ENCODE assay signal across 20 cellular contexts in genomic region chr3:5798809-5799208, GRCh38.
A peak's percentile ranks its signal among the peaks of the same experiment; 100 is the strongest.
DNase-seq lines count a peak whose midpoint lies in the region; ATAC-seq, FAIRE-seq and TF ChIP-seq lines count a peak whose summit lies in the region.
"Had no signal": no experiment of that assay in that cellular context is flagged by ENCODE, and none has a peak within 500 bp of the region (broad histone marks: within the 10 kb centered on the region; RNA-seq: fewer than 3 reads in every experiment).

No MANE protein-coding gene starts in this region.

- peaks cover 14% of the 10 kb centered on the region for H3K4me1 ChIP-seq in A549
- H3K4me1 ChIP-seq in SJSA1 (replicated peaks): peaks cover 16% of the 10 kb centered on the region
- H3K4me1 ChIP-seq: BLaER1 treated with 17β-estradiol and CSF1 and Interleukin-3, amounts not matched to agents 10 nM and 100 nM had no signal

- 3% methylated on average over 2 of the region's 2 CpGs for WGBS in A549 (ENCODE audit: missing lambda C conversion rate)

- no peak for TF ChIP-seq RAD21 in A549 (conservative IDR thresholded peaks at IDR 0.05 in 1 of 2, IDR thresholded peaks at IDR 0.05 in 1 of 2)

- no peak for TF ChIP-seq CTCF in A549 (IDR thresholded peaks at IDR 0.05)
- no peak for TF ChIP-seq CTCF in epithelial cell of esophagus (IDR thresholded peaks at IDR 0.05; ENCODE audit: insufficient read depth, low read depth, low read length, missing control alignments)
- no peak for TF ChIP-seq CTCF in GM20000 (IDR thresholded peaks at IDR 0.05; ENCODE audit: extremely low read depth, missing control alignments)
- no peak for TF ChIP-seq CTCF in omental fat pad (IDR thresholded peaks at IDR 0.05)

- H3K27me3 ChIP-seq in SJSA1 (replicated peaks): no peaks in the 10 kb centered on the region
- H3K27me3 ChIP-seq: BLaER1 treated with 17β-estradiol and CSF1 and Interleukin-3, amounts not matched to agents 10 nM and 100 nM; SJCRH30 had no signal

- FAIRE-seq in A549 (lab: Jason Lieb, UNC): no peak
- FAIRE-seq: A204.1, D721Med had no signal

- POLR2A ChIA-PET in A549 (lab: Yijun Ruan, JAX): no interaction called here

- peak overlapping the region in 1 of 2 experiments; percentile 24; a peak in 2 of 6 replicates for H3K27ac ChIP-seq in A549
- H3K27ac ChIP-seq in SJSA1: peak overlapping the region; percentile 88
- H3K27ac ChIP-seq: BLaER1 treated with 17β-estradiol and CSF1 and Interleukin-3, amounts not matched to agents 10 nM and 100 nM; SJCRH30 had no signal

- peak in 1 of 2 experiments; percentile 29; a peak in 1 of 5 replicates for TF ChIP-seq EP300 in A549 (IDR thresholded peaks at IDR 0.05)

- peak overlapping the region; percentile 68 for H3K4me2 ChIP-seq in A549
- H3K4me2 ChIP-seq: BLaER1 treated with 17β-estradiol and CSF1 and Interleukin-3, amounts not matched to agents 10 nM and 100 nM had no signal

- DNase-seq in A549 (ENCODE audit: low read depth in 1 of 2, low spot score in 1 of 2): peak in 1 of 2 experiments; percentile 60
- peak; percentile 38 for DNase-seq in H4 (ENCODE audit: low spot score)
- DNase-seq in SJSA1 (ENCODE audit: low read depth in 1 of 2, low spot score in 2 of 2): peak; percentile 46 to 76
- peak; percentile 8 for DNase-seq in epithelial cell of esophagus (ENCODE audit: low read depth)
- no peak for DNase-seq in activated naive CD4-positive, alpha-beta T cell (lab: John Stamatoyannopoulos, UW)
- DNase-seq in GM20000 (ENCODE audit: low spot score): no peak
- DNase-seq in omental fat pad (ENCODE audit: low spot score): no peak
- DNase-seq: CD8-positive, alpha-beta T cell; DMS79 treated with DMSO at 0.1 percent for 48 hours; H7; NCI-H1105; NCI-H1694 treated with DMSO at 0.1 percent for 48 hours; NCI-H510A; NCI-H748 treated with DMSO at 0.1 percent for 48 hours; RPMI8226; SJCRH30 had no signal

- H3K4me3 ChIP-seq in A549: no peak overlapping the region
- H3K4me3 ChIP-seq in SJSA1: no peak overlapping the region
- H3K4me3 ChIP-seq in epithelial cell of esophagus (ENCODE audit: low read length): no peak overlapping the region
- H3K4me3 ChIP-seq: BLaER1 treated with 17β-estradiol and CSF1 and Interleukin-3, amounts not matched to agents 10 nM and 100 nM; SJCRH30 had no signal

- CTCF ChIA-PET in A549 (lab: Yijun Ruan, JAX): no interaction called here

- TF ChIP-seq POLR2A in A549 (IDR thresholded peaks at IDR 0.05; ENCODE audit: low read length): no peak

- no peaks in the 10 kb centered on the region for H3K36me3 ChIP-seq in SJSA1
- H3K36me3 ChIP-seq: BLaER1 treated with 17β-estradiol and CSF1 and Interleukin-3, amounts not matched to agents 10 nM and 100 nM; SJCRH30 had no signal

- H3K9me3 ChIP-seq in A549 (no peaks in the 10 kb centered on the region), SJSA1 (replicated peaks) (no peaks in the 10 kb centered on the region)
- H3K9me3 ChIP-seq: SJCRH30 had no signal

- ATAC-seq in A549 (peak; percentile 32 to 62; a peak in 3 of 6 replicates), HG03135 (IDR thresholded peaks at IDR 0.05; ENCODE audit: unreplicated experiment) (no peak), omental fat pad (ENCODE audit: low FRiP score) (no peak)
- ATAC-seq: CD8-positive, alpha-beta T cell had no signal

TF ChIP-seq in A549, 52 proteins besides CTCF, POLR2A, EP300 and RAD21:
- TF ChIP-seq E2F6 (IDR thresholded peaks at IDR 0.05; ENCODE audit: borderline replicate concordance, low read depth) (no peak), GATA3 (IDR thresholded peaks at IDR 0.05; ENCODE audit: borderline replicate concordance) (peak; percentile 75), JUNB (IDR thresholded peaks at IDR 0.05) (peak; percentile 81), EHMT2 (IDR thresholded peaks at IDR 0.05; ENCODE audit: low read depth) (no peak), MAZ (IDR thresholded peaks at IDR 0.05; ENCODE audit: borderline replicate concordance, low read depth, low read length) (no peak), FOSL2 (IDR thresholded peaks at IDR 0.05) (peak; percentile 53), FOSL2 (CRISPR knock-in tag; IDR thresholded peaks at IDR 0.05) (peak; percentile 81), JUN (IDR thresholded peaks at IDR 0.05) (peak in 1 of 2 experiments; percentile 32; a peak in 1 of 5 replicates), CEBPB (IDR thresholded peaks at IDR 0.05) (peak; percentile 8 to 70; a peak in 2 of 4 replicates)

Comparison
In these comparisons a context has a peak if more than half of its experiments do, and no peak if none do; other contexts are left out.
1. ATAC-seq: peak in A549 (2 of 2); none in HG03135 (single experiment) and omental fat pad (single experiment).
2. DNase-seq: peak in H4 (single experiment), SJSA1 (2 of 2) and epithelial cell of esophagus (single experiment); none in activated naive CD4-positive, alpha-beta T cell (0 of 4), GM20000 (single experiment) and omental fat pad (single experiment).